In the genomic region with DNA sequence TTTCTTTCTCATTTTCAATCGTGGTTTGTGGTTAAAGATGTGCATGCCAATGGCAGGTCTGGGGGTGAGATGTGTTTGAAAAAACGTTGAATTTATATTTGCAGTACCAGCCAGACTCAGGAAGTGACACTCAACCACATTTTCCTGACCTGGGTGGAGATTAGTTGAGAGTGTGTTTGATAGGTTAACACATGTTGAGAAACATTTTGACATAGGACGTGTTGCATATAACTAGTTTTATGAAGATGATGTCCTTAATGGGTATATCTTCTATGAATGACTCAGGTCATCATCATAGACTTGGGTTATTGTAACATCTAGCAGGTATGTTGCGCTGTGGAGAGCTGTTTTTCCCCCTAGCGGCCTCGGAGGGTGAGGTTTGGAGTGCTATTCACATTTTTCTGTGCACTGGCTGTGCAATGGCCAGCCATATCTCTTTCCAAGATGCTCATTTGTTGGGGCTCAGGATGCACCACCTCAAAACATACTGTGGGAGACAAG, we compare ENCODE assay signal across 8 cellular contexts. TPM values are rescaled to one million over a fixed set of nuclear protein-coding genes. Genes with fewer than 3 reads are reported as not detected.
DNase-seq lines count a peak whose midpoint lies in the region; ATAC-seq, FAIRE-seq and TF ChIP-seq lines count a peak whose summit lies in the region.

No MANE protein-coding gene starts in this region.

- H3K9ac ChIP-seq in BLaER1 treated with 17β-estradiol and CSF1 and Interleukin-3, amounts not matched to agents 10 nM and 100 nM: peak overlapping the region in 6 of 11 experiments; percentile 17 to 75 (median 47); a peak in 10 of 22 replicates
- H3K9ac ChIP-seq in GM12878 (ENCODE audit: control insufficient read depth, insufficient read depth, low read length): 0 out of 2 replicates have a peak overlapping the region, but pooled peaks have one; percentile 16

- in situ Hi-C loops in GM12878 (cut with MboI): no loop called here

- peak overlapping the region; percentile 60 to 87 (median 81) for H3K4me2 ChIP-seq in BLaER1 treated with 17β-estradiol and CSF1 and Interleukin-3, amounts not matched to agents 10 nM and 100 nM
- H3K4me2 ChIP-seq in GM12878 (ENCODE audit: control insufficient read depth, insufficient read depth): peak overlapping the region; percentile 66

- H3K27me3 ChIP-seq in BLaER1 treated with 17β-estradiol and CSF1 and Interleukin-3, amounts not matched to agents 10 nM and 100 nM: no peaks in the 10 kb centered on the region
- H3K27me3 ChIP-seq in GM12878 (replicated peaks in 1 of 2; ENCODE audit: control insufficient read depth in 2 of 2, insufficient read depth in 2 of 2, low read length in 1 of 2): no peaks in the 10 kb centered on the region
- H3K27me3 ChIP-seq in vagina: no peaks in the 10 kb centered on the region

- TF ChIP-seq RAD21 in GM12878 (IDR thresholded peaks at IDR 0.05; ENCODE audit: insufficient read depth, low read depth, low read length): 0 out of 2 replicates have a peak, but pooled peaks have one; percentile 9

- peaks cover 8 to 22% (median 17%) of the 10 kb centered on the region in 11 experiments; a peak in 21 of 22 replicates for H3K9me3 ChIP-seq in BLaER1 treated with 17β-estradiol and CSF1 and Interleukin-3, amounts not matched to agents 10 nM and 100 nM (replicated peaks in 1 of 11)
- H3K9me3 ChIP-seq in GM12878 (replicated peaks; ENCODE audit: control insufficient read depth, insufficient read depth, low read length) (no peaks in the 10 kb centered on the region; the same call in 2 of the 3 replicates), vagina (no peaks in the 10 kb centered on the region)

- ATAC-seq in GM19463 (IDR thresholded peaks at IDR 0.05; ENCODE audit: unreplicated experiment) (peak; percentile 82), HG03520 (IDR thresholded peaks at IDR 0.05; ENCODE audit: unreplicated experiment) (peak; percentile 84), GM12878 (peak; percentile 95)

- no peak for TF ChIP-seq POLR2A in GM12878 (IDR thresholded peaks at IDR 0.05; ENCODE audit: low read depth, low read length)
- no peak for TF ChIP-seq POLR2A in vagina (IDR thresholded peaks at IDR 0.05)

- TF ChIP-seq CTCF in GM12878 (IDR thresholded peaks at IDR 0.05 in 2 of 3, conservative IDR thresholded peaks at IDR 0.05 in 1 of 3; ENCODE audit: control insufficient read depth in 2 of 3, extremely low read depth in 1 of 3, insufficient read depth in 1 of 3, low read depth in 3 of 3, low read length in 3 of 3) (peak; percentile 35 to 67 (median 58); a peak in 5 of 6 replicates), vagina (IDR thresholded peaks at IDR 0.05) (no peak)

- POLR2A ChIA-PET in GM12878 (lab: Charles Lee): interaction anchor here (0.8 to 2.7 kb wide), 7 partner anchors 11 to 30 kb away, joined by 3 to 19 read pairs (median 4); no protein-coding TSS in a partner anchor

- TF ChIP-seq EP300 in GM12878 (IDR thresholded peaks at IDR 0.05; ENCODE audit: borderline replicate concordance in 1 of 2, control insufficient read depth in 1 of 2, low read depth in 2 of 2, low read length in 2 of 2): no peak

- H3K79me2 ChIP-seq in GM12878 (ENCODE audit: control insufficient read depth, insufficient read depth, low read length): no peaks in the 10 kb centered on the region

- DNase-seq in T-helper 9 cell (peak; percentile 48), GM12878 (ENCODE audit: low read depth, low spot score) (peak; percentile 66), globus pallidus (ENCODE audit: low spot score) (no peak), vagina (ENCODE audit: extremely low spot score in 2 of 2) (no peak)
- DNase-seq in stimulated activated CD4-positive, alpha-beta T cell treated with anti-CD3 and anti-CD28 coated beads, Interleukin-4, amount 100 ng/mL, for 24 hours: peak; percentile 82

- WGBS in GM12878 (ENCODE audit: insufficient coverage, insufficient replicate concordance, low lambda C conversion rate, missing lambda C conversion rate): 2% methylated on average over 6 of the region's 6 CpGs

- H2AFZ ChIP-seq in GM12878 (ENCODE audit: control insufficient read depth, low read depth, low read length): peak overlapping the region; percentile 16

- peak overlapping the region in 8 of 11 experiments; percentile 50 to 80 (median 67); a peak in 16 of 22 replicates for H3K27ac ChIP-seq in BLaER1 treated with 17β-estradiol and CSF1 and Interleukin-3, amounts not matched to agents 10 nM and 100 nM
- H3K27ac ChIP-seq in GM12878 (ENCODE audit: control insufficient read depth, insufficient read depth) (no peak overlapping the region), vagina (no peak overlapping the region)

- CTCF ChIA-PET in GM12878 (lab: Yijun Ruan, JAX): interaction anchor here (0.7 to 4.4 kb wide), 26 partner anchors 10 to 277 kb away, joined by 3 to 34 read pairs (median 6); partner anchors contain the start of gene FAM200B

- no peaks in the 10 kb centered on the region for H4K20me1 ChIP-seq in BLaER1 treated with 17β-estradiol and CSF1 and Interleukin-3, amounts not matched to agents 10 nM and 100 nM
- no peaks in the 10 kb centered on the region for H4K20me1 ChIP-seq in GM12878 (ENCODE audit: control insufficient read depth, insufficient read depth)

- SMC1A ChIA-PET in GM12878 (lab: Charles Lee; ENCODE audit: uncharacterized antibody, unreplicated experiment): interaction anchor here (0.6 to 6.2 kb wide), 20 partner anchors 9 to 242 kb away, joined by 3 to 83 read pairs (median 4); partner anchors contain the start of gene FAM200B

- no TSS peak for BruUV-seq in GM12878 (replicated peaks; lab: Mats Ljungman, UMichigan)

- H3K4me3 ChIP-seq in BLaER1 treated with 17β-estradiol and CSF1 and Interleukin-3, amounts not matched to agents 10 nM and 100 nM: peak overlapping the region in 7 of 10 experiments; percentile 18 to 57 (median 36); a peak in 12 of 20 replicates
- 0 out of 2 replicates have a peak overlapping the region, but pooled peaks have one; percentile 18 for H3K4me3 ChIP-seq in GM12878
- no peak overlapping the region for H3K4me3 ChIP-seq in vagina

- no peaks in the 10 kb centered on the region for H3K36me3 ChIP-seq in BLaER1 treated with 17β-estradiol and CSF1 and Interleukin-3, amounts not matched to agents 10 nM and 100 nM
- H3K36me3 ChIP-seq in GM12878 (ENCODE audit: control insufficient read depth in 2 of 2, insufficient read depth in 2 of 2, low read length in 1 of 2): no peaks in the 10 kb centered on the region
- H3K36me3 ChIP-seq in vagina: no peaks in the 10 kb centered on the region

- intact Hi-C loops in GM12878 (cut with micrococcal nuclease; ENCODE audit: unreplicated experiment): loop anchor here (2.0 kb wide), 1 partner anchor 22 kb away; the partner anchor contains the start of gene CD38
- intact Hi-C loops in vagina (cut with DNase I): no loop called here

- RAD21 ChIA-PET in GM12878 (lab: Charles Lee; ENCODE audit: unreplicated experiment): interaction anchor here (0.7 to 3.0 kb wide), 11 partner anchors 10 to 134 kb away, joined by 3 to 30 read pairs (median 8); partner anchors contain the start of gene CD38

- FAIRE-seq in GM12878 (lab: Jason Lieb, UNC): peak; percentile 23

- peaks cover 26 to 50% (median 47%) of the 10 kb centered on the region in 10 experiments for H3K4me1 ChIP-seq in BLaER1 treated with 17β-estradiol and CSF1 and Interleukin-3, amounts not matched to agents 10 nM and 100 nM
- H3K4me1 ChIP-seq in GM12878 (ENCODE audit: control insufficient read depth, insufficient read depth, low read length): peaks cover 18% of the 10 kb centered on the region
- H3K4me1 ChIP-seq in vagina: no peaks in the 10 kb centered on the region

TF ChIP-seq in GM12878, 131 proteins besides CTCF, POLR2A, EP300 and RAD21 (continues in another document):
- TF ChIP-seq MTA2 (IDR thresholded peaks at IDR 0.05; ENCODE audit: low read depth): peak; percentile 36; the same call in 1 of the 2 replicates
- peak in 1 of 2 experiments; percentile 38; a peak in 1 of 4 replicates for TF ChIP-seq IKZF2 (IDR thresholded peaks at IDR 0.05)
- no peak for TF ChIP-seq JUND (IDR thresholded peaks at IDR 0.05; ENCODE audit: low read depth, low read length)
- TF ChIP-seq BCL11A (IDR thresholded peaks at IDR 0.05; ENCODE audit: low read depth, low read length): no peak

RNA-seq across cellular contexts. Expression of gene CD38, which starts 21.7 kb away (rescaled TPM):
- 191 and 195 TPM in 2 replicates for total RNA-seq in GM12878 (2013; cell fraction: nucleolus; rRNA removed)
- total RNA-seq in GM12878 (2014; rRNA removed) (9.0 and 13.0 TPM in 2 replicates), GM12878 (2014; rRNA removed; fragmentation: Illumina TruSeq; extraction: Trizol) (11.9 TPM in 2 replicates), GM12878 (2021) (18.0 and 19.0 TPM in 2 replicates), vagina (1.2 TPM)
- polyA plus RNA-seq in GM12878 (2011; ENCODE audit: low read depth): 40.1 TPM
- polyA plus RNA-seq in GM12878 (2011; rRNA removed) (38.3 and 39.8 TPM in 2 replicates), GM12878 (2014; fragmentation: Illumina TruSeq; extraction: Trizol) (12.4 and 20.4 TPM in 2 replicates), GM12878 (2014; fragmentation: Nextera tagmentation; extraction: Ambion mirVana) (1 to 10 TPM; 3.5 to 4.8 TPM), GM12878 (2014; rRNA removed) (11.9 and 13.0 TPM in 2 replicates), GM12878 (2016; fragmentation: Nextera tagmentation; extraction: Ambion mirVana) (10 to 100 TPM; 16.0 to 19.4 TPM)
- 21.4 and 21.9 TPM in 2 replicates for polyA plus RNA-seq in GM12878 (2011; cell fraction: cytosol; rRNA removed)
- 50.6 and 53.0 TPM in 2 replicates for polyA plus RNA-seq in GM12878 (2011; cell fraction: nucleus; rRNA removed)
- polyA plus RNA-seq in GM12878 (2012): 10.8 and 20.0 TPM in 2 replicates
- polyA minus RNA-seq in GM12878 (2011; rRNA and poly(A)+ RNA removed): 37.9 and 44.6 TPM in 2 replicates
- 8.8 and 10.8 TPM in 2 replicates for polyA minus RNA-seq in GM12878 (2011; cell fraction: cytosol; rRNA and poly(A)+ RNA removed)
- polyA minus RNA-seq in GM12878 (2011; cell fraction: nucleus; rRNA and poly(A)+ RNA removed): 51.5 and 69.2 TPM in 2 replicates

RNA-seq across cellular contexts. Expression of gene BST1, which starts 53.5 kb away (rescaled TPM):
- total RNA-seq in GM12878 (2013; cell fraction: nucleolus; rRNA removed): not detected in 2 replicates
- 0.11 TPM in 1 of 2 replicates, not detected in the other for total RNA-seq in GM12878 (2014; rRNA removed)
- total RNA-seq in GM12878 (2014; rRNA removed; fragmentation: Illumina TruSeq; extraction: Trizol): 0.31 TPM in 1 of 2 replicates, not detected in the other
- 0.31 and 0.32 TPM in 2 replicates for total RNA-seq in GM12878 (2021)
- polyA plus RNA-seq in GM12878 (2011; ENCODE audit: low read depth): not detected
- polyA plus RNA-seq in GM12878 (2011; rRNA removed): 0.04 TPM in 1 of 2 replicates, not detected in the other
- polyA plus RNA-seq in GM12878 (2011; cell fraction: cytosol; rRNA removed): 0.03 and 0.07 TPM in 2 replicates
- not detected in 2 replicates for polyA plus RNA-seq in GM12878 (2011; cell fraction: nucleus; rRNA removed)
- 0.07 TPM in 1 of 2 replicates, not detected in the other for polyA plus RNA-seq in GM12878 (2012)
- 0.25 TPM in 1 of 2 replicates, not detected in the other for polyA plus RNA-seq in GM12878 (2014; fragmentation: Illumina TruSeq; extraction: Trizol)
- polyA plus RNA-seq in GM12878 (2014; fragmentation: Nextera tagmentation; extraction: Ambion mirVana): under 1 TPM; 0.09 to 0.10 TPM
- 0.08 TPM in 1 of 2 replicates, not detected in the other for polyA plus RNA-seq in GM12878 (2014; rRNA removed)
- under 1 TPM; 0.11 to 0.42 TPM for polyA plus RNA-seq in GM12878 (2016; fragmentation: Nextera tagmentation; extraction: Ambion mirVana)
- not detected in 2 replicates for polyA minus RNA-seq in GM12878 (2011; rRNA and poly(A)+ RNA removed)
- not detected in 2 replicates for polyA minus RNA-seq in GM12878 (2011; cell fraction: cytosol; rRNA and poly(A)+ RNA removed)
- polyA minus RNA-seq in GM12878 (2011; cell fraction: nucleus; rRNA and poly(A)+ RNA removed): not detected in 2 replicates
- total RNA-seq in vagina: 5.2 TPM

Comparison
In these comparisons a context has a peak if more than half of its experiments do, and no peak if none do; other contexts are left out.
1. H3K27ac ChIP-seq: peak in BLaER1 treated with 17β-estradiol and CSF1 and Interleukin-3, amounts not matched to agents 10 nM and 100 nM (8 of 11); none in GM12878 (single experiment) and vagina (single experiment).
2. H3K4me3 ChIP-seq: peak in BLaER1 treated with 17β-estradiol and CSF1 and Interleukin-3, amounts not matched to agents 10 nM and 100 nM (7 of 10) and GM12878 (single experiment); none in vagina (0 of 2).
3. DNase-seq: peak in T-helper 9 cell (single experiment), GM12878 (single experiment) and stimulated activated CD4-positive, alpha-beta T cell treated with anti-CD3 and anti-CD28 coated beads, Interleukin-4, amount 100 ng/mL, for 24 hours (single experiment); none in globus pallidus (single experiment) and vagina (0 of 2).
4. CTCF ChIP-seq: peak in GM12878 (3 of 3); none in vagina (0 of 3).
5. Peak in every context shown above with its lines, with median percentiles within 50 percentile points of each other: ATAC-seq.